12 cellular contexts compared by ENCODE assay signal in genomic region chr6:138456393-138456775, GRCh38. TPM values are rescaled to one million over a fixed set of nuclear protein-coding genes. Genes with fewer than 3 reads are reported as not detected.
A peak's percentile ranks its signal among the peaks of the same experiment; 100 is the strongest.
DNase-seq lines count a peak whose midpoint lies in the region; ATAC-seq and TF ChIP-seq lines count a peak whose summit lies in the region.
"Had no signal": no experiment of that assay in that cellular context is flagged by ENCODE, and none has a peak within 500 bp of the region (broad histone marks: within the 10 kb centered on the region; RNA-seq: fewer than 3 reads in every experiment).

No MANE protein-coding gene starts in this region.

- no peak for TF ChIP-seq CTCF in Loucy (conservative IDR thresholded peaks at IDR 0.05; ENCODE audit: low read length)

- H3K36me3 Mint-ChIP-seq in activated T-cell treated with anti-CD3 and anti-CD28 coated beads, Interleukin-2, amount 50 U/mL, for 4 hours (ENCODE audit: insufficient read depth): no peaks in the 10 kb centered on the region
- H3K36me3 Mint-ChIP-seq: stimulated activated memory B cell treated with anti-CD40 and anti-IgM and Interleukin-4, amounts not matched to agents 10 μg/mL and 1 μg/mL and 100 μg/mL, for 72 hours had no signal

- H3K36me3 ChIP-seq in Loucy (ENCODE audit: insufficient read depth, low read length): no peaks in the 10 kb centered on the region
- H3K36me3 ChIP-seq: SJSA1 had no signal

- H2AFZ ChIP-seq in Loucy (ENCODE audit: low read length): 0 out of 2 replicates have a peak overlapping the region, but pooled peaks have one; percentile 90

- H4K20me1 ChIP-seq in Loucy (ENCODE audit: insufficient read depth, low read length, poor library complexity, severe bottlenecking): no peaks in the 10 kb centered on the region

- peaks cover 30% of the 10 kb centered on the region for H3K4me1 Mint-ChIP-seq in activated T-cell treated with anti-CD3 and anti-CD28 coated beads, Interleukin-2, amount 50 U/mL, for 4 hours (ENCODE audit: low read depth)
- peaks cover 23% of the 10 kb centered on the region for H3K4me1 Mint-ChIP-seq in stimulated activated naive CD8-positive, alpha-beta T cell treated with anti-CD3 and anti-CD28 coated beads, Interleukin-15, amount 100 ng/mL, for 72 hours
- H3K4me1 Mint-ChIP-seq: endodermal cell had no signal

- H3K27me3 Mint-ChIP-seq in activated T-cell treated with anti-CD3 and anti-CD28 coated beads, Interleukin-2, amount 50 U/mL, for 4 hours (ENCODE audit: low read depth): no peaks in the 10 kb centered on the region
- H3K27me3 Mint-ChIP-seq in stimulated activated naive CD8-positive, alpha-beta T cell treated with anti-CD3 and anti-CD28 coated beads, Interleukin-15, amount 100 ng/mL, for 72 hours: no peaks in the 10 kb centered on the region

- no peaks in the 10 kb centered on the region for H3K79me2 ChIP-seq in Loucy (ENCODE audit: insufficient read depth, low read length)

- no peaks in the 10 kb centered on the region for H3K9me2 ChIP-seq in Loucy (replicated peaks; ENCODE audit: low read depth, low read length)

- H3K27me3 ChIP-seq in Loucy (ENCODE audit: insufficient read depth, low read length, poor library complexity, severe bottlenecking): no peaks in the 10 kb centered on the region
- H3K27me3 ChIP-seq: SJSA1 had no signal

- no peaks in the 10 kb centered on the region; the same call in 1 of the 2 replicates for H3F3A ChIP-seq in Loucy (ENCODE audit: low read depth)

- H3K4me3 ChIP-seq in Loucy (ENCODE audit: low read length, poor library complexity, severe bottlenecking): peak overlapping the region; percentile 71
- H3K4me3 ChIP-seq: SJSA1 had no signal

- no peaks in the 10 kb centered on the region for H3K9me3 Mint-ChIP-seq in activated T-cell treated with anti-CD3 and anti-CD28 coated beads, Interleukin-2, amount 50 U/mL, for 4 hours
- peaks cover 0 to 3% of the 10 kb centered on the region in 2 donors for H3K9me3 Mint-ChIP-seq in stimulated activated naive CD8-positive, alpha-beta T cell treated with anti-CD3 and anti-CD28 coated beads, Interleukin-15, amount 100 ng/mL, for 72 hours
- H3K9me3 Mint-ChIP-seq: endodermal cell; stimulated activated memory B cell treated with anti-CD40 and anti-IgM and Interleukin-4, amounts not matched to agents 10 μg/mL and 1 μg/mL and 100 μg/mL, for 72 hours had no signal

- peak overlapping the region; percentile 86 for H3K4me2 ChIP-seq in Loucy (ENCODE audit: low read depth, low read length, poor library complexity, severe bottlenecking)

- peak overlapping the region; percentile 55 for H3K4me3 Mint-ChIP-seq in activated T-cell treated with anti-CD3 and anti-CD28 coated beads, Interleukin-2, amount 50 U/mL, for 4 hours
- peak overlapping the region in 1 of 2 donors; percentile 64 for H3K4me3 Mint-ChIP-seq in stimulated activated naive CD8-positive, alpha-beta T cell treated with anti-CD3 and anti-CD28 coated beads, Interleukin-15, amount 100 ng/mL, for 72 hours
- H3K4me3 Mint-ChIP-seq: endodermal cell; stimulated activated memory B cell treated with anti-CD40 and anti-IgM and Interleukin-4, amounts not matched to agents 10 μg/mL and 1 μg/mL and 100 μg/mL, for 72 hours had no signal

- peak overlapping the region; percentile 63 for H3K9ac ChIP-seq in Loucy (ENCODE audit: low read depth, low read length, poor library complexity, severe bottlenecking)

- H3K9me3 ChIP-seq in Loucy (ENCODE audit: insufficient read depth, low read depth, low read length): no peaks in the 10 kb centered on the region
- H3K9me3 ChIP-seq: SJSA1 had no signal

- DNase-seq in activated T-cell treated with anti-CD3 and anti-CD28 coated beads, Interleukin-2, amount 50 U/mL, for 4 hours: no peak
- no peak for DNase-seq in activated T-cell treated with anti-CD3 and anti-CD28 coated beads, Interleukin-2, amount 50 U/mL, for 48 hours
- peak; percentile 48 for DNase-seq in dermis blood vessel endothelial cell
- no peak for DNase-seq in stimulated activated naive CD8-positive, alpha-beta T cell treated with anti-CD3 and anti-CD28 coated beads, Interleukin-15, amount 100 ng/mL, for 72 hours
- no peak for DNase-seq in NCI-H446 treated with DMSO at 0.1 percent for 48 hours (lab: John Stamatoyannopoulos, UW)
- no peak for DNase-seq in SKM-1 (lab: John Stamatoyannopoulos, UW; ENCODE audit: unreplicated experiment)
- DNase-seq: endodermal cell, NCI-H510A treated with DMSO at 0.1 percent for 48 hours had no signal

- H3K4me1 ChIP-seq in Loucy (ENCODE audit: insufficient read depth, low read length, poor library complexity, severe bottlenecking): peaks cover 22% of the 10 kb centered on the region
- H3K4me1 ChIP-seq: SJSA1 had no signal

- no peak for ATAC-seq in activated T-cell treated with anti-CD3 and anti-CD28 coated beads, Interleukin-2, amount 50 U/mL, for 4 hours
- ATAC-seq in stimulated activated naive CD8-positive, alpha-beta T cell treated with anti-CD3 and anti-CD28 coated beads, Interleukin-15, amount 100 ng/mL, for 72 hours: no peak
- ATAC-seq in HG02884 (IDR thresholded peaks at IDR 0.05; ENCODE audit: unreplicated experiment): no peak

- peak overlapping the region; percentile 19 to 70 for H3K27ac Mint-ChIP-seq in stimulated activated naive CD8-positive, alpha-beta T cell treated with anti-CD3 and anti-CD28 coated beads, Interleukin-15, amount 100 ng/mL, for 72 hours
- H3K27ac Mint-ChIP-seq: endodermal cell; stimulated activated memory B cell treated with anti-CD40 and anti-IgM and Interleukin-4, amounts not matched to agents 10 μg/mL and 1 μg/mL and 100 μg/mL, for 72 hours had no signal

RNA-seq across cellular contexts. Expression of gene NHSL1, which starts 42.9 kb away (rescaled TPM):
- under 1 TPM; 0.11 to 0.71 (median 0.68) TPM for total RNA-seq in activated T-cell treated with anti-CD3 and anti-CD28 coated beads, Interleukin-2, amount 50 U/mL, for 4 hours
- total RNA-seq in dermis blood vessel endothelial cell: 45.1 and 78.7 TPM in 2 replicates

RNA-seq across cellular contexts. Expression of gene HEBP2, which starts 52.4 kb away (rescaled TPM):
- total RNA-seq in activated T-cell treated with anti-CD3 and anti-CD28 coated beads, Interleukin-2, amount 50 U/mL, for 4 hours: 10 to 100 TPM in 2 of 3 donors, 1 to 10 TPM in 1; 1.7 to 16.4 (median 14.3) TPM
- 35.8 and 46.3 TPM in 2 replicates for total RNA-seq in dermis blood vessel endothelial cell

Comparison
In these comparisons a context has a peak if more than half of its experiments do, and no peak if none do; other contexts are left out.
1. RNA of gene NHSL1, which starts 42.9 kb away (total RNA-seq): 45.1 to 78.7 TPM in dermis blood vessel endothelial cell; 0.11 to 0.71 TPM in activated T-cell treated with anti-CD3 and anti-CD28 coated beads, Interleukin-2, amount 50 U/mL, for 4 hours; every median in the first group is over 10 times any median in the second.